Comparison of ENCODE assay signal across 16 cellular contexts in genomic region chr1:92808353-92808752, GRCh38. TPM values are rescaled to one million over a fixed set of nuclear protein-coding genes. Genes with fewer than 3 reads are reported as not detected.
A peak's percentile ranks its signal among the peaks of the same experiment; 100 is the strongest.
DNase-seq lines count a peak whose midpoint lies in the region; ATAC-seq and TF ChIP-seq lines count a peak whose summit lies in the region.
"Had no signal": no experiment of that assay in that cellular context is flagged by ENCODE, and none has a peak within 500 bp of the region (broad histone marks: within the 10 kb centered on the region; RNA-seq: fewer than 3 reads in every experiment).

No MANE protein-coding gene starts in this region.

- H3K9me3 ChIP-seq in mammary epithelial cell (replicated peaks; ENCODE audit: insufficient read depth, low read length): no peaks in the 10 kb centered on the region
- H3K9me3 ChIP-seq in RWPE2 (ENCODE audit: severe bottlenecking): no peaks in the 10 kb centered on the region
- H3K9me3 ChIP-seq in skeletal muscle satellite cell (replicated peaks; ENCODE audit: low read length): no peaks in the 10 kb centered on the region

- peaks cover 18% of the 10 kb centered on the region for H3K4me1 Mint-ChIP-seq in MCF 10A (ENCODE audit: insufficient read depth, unreplicated experiment)

- H3K36me3 ChIP-seq in mammary epithelial cell (ENCODE audit: insufficient read depth, low read length): no peaks in the 10 kb centered on the region
- H3K36me3 ChIP-seq in RWPE2 (ENCODE audit: low read depth): no peaks in the 10 kb centered on the region
- H3K36me3 ChIP-seq in skeletal muscle satellite cell (ENCODE audit: insufficient read depth, low read length): no peaks in the 10 kb centered on the region

- no peak overlapping the region for H3K27ac Mint-ChIP-seq in MCF 10A (ENCODE audit: low read depth, unreplicated experiment)
- H3K27ac Mint-ChIP-seq: CD4-positive, alpha-beta T cell had no signal

- H3K27ac ChIP-seq in mammary epithelial cell (ENCODE audit: insufficient read depth, low read depth, low read length): peak overlapping the region; percentile 31
- H3K27ac ChIP-seq in RWPE2 (ENCODE audit: poor library complexity, severe bottlenecking): peak overlapping the region; percentile 87

- H3K4me2 ChIP-seq in mammary epithelial cell (ENCODE audit: insufficient read depth, low read depth, low read length) (peak overlapping the region; percentile 28), skeletal muscle satellite cell (ENCODE audit: low read length) (peak overlapping the region; percentile 16)

- no peaks in the 10 kb centered on the region for H3K27me3 ChIP-seq in mammary epithelial cell (ENCODE audit: insufficient read depth, low read length)
- H3K27me3 ChIP-seq in RWPE2 (ENCODE audit: insufficient read depth, poor library complexity, severe bottlenecking): no peaks in the 10 kb centered on the region
- no peaks in the 10 kb centered on the region for H3K27me3 ChIP-seq in skeletal muscle satellite cell (ENCODE audit: control insufficient read depth, insufficient read depth, low read length)

- no peaks in the 10 kb centered on the region for H4K20me1 ChIP-seq in mammary epithelial cell (ENCODE audit: insufficient read depth, low read length)

- no peaks in the 10 kb centered on the region for H3K36me3 Mint-ChIP-seq in MCF 10A (ENCODE audit: insufficient read depth, unreplicated experiment)

- BruUV-seq in mammary epithelial cell (replicated peaks; lab: Mats Ljungman, UMichigan): no TSS peak
- BruUV-seq in MCF 10A (replicated peaks; lab: Mats Ljungman, UMichigan): no TSS peak

- H3K4me1 ChIP-seq in mammary epithelial cell (ENCODE audit: insufficient read depth, low read length) (peaks cover 29% of the 10 kb centered on the region), RWPE2 (ENCODE audit: insufficient read depth, poor library complexity, severe bottlenecking) (peaks cover 21% of the 10 kb centered on the region), skeletal muscle satellite cell (ENCODE audit: control insufficient read depth, insufficient read depth, low read length) (peaks cover 20% of the 10 kb centered on the region)

- no peak overlapping the region for H2AFZ ChIP-seq in mammary epithelial cell (ENCODE audit: low read depth, low read length)

- dilution Hi-C loops in mammary epithelial cell (cut with HindIII; ENCODE audit: low sequenced_read_pairs): no loop called here

- CTCF ChIA-PET in mammary epithelial cell (lab: Charles Lee; ENCODE audit: low non-redundant PET): interaction anchor here (0.7 kb wide), 1 partner anchor 23 kb away, joined by 8 read pairs; no protein-coding TSS in a partner anchor
- CTCF ChIA-PET in MCF 10A (lab: Yijun Ruan, JAX): interaction anchor here (0.5 to 0.6 kb wide), 2 partner anchors 13 to 23 kb away, joined by 3 to 4 read pairs; partner anchors contain the start of gene RPL5

- intact Hi-C loops in mammary epithelial cell (cut with micrococcal nuclease): no loop called here
- intact Hi-C loops in MCF 10A (cut with micrococcal nuclease): no loop called here

- H3K4me3 ChIP-seq in mammary epithelial cell (replicated peaks in 1 of 3; ENCODE audit: insufficient read depth in 1 of 3, low read depth in 2 of 3, low read length in 3 of 3) (no peak overlapping the region), RWPE2 (ENCODE audit: severe bottlenecking) (no peak overlapping the region), fibroblast of mammary gland (ENCODE audit: control insufficient read depth, low read depth, low read length) (no peak overlapping the region), skeletal muscle satellite cell (ENCODE audit: low read length) (no peak overlapping the region)

- H3K9ac ChIP-seq in mammary epithelial cell (ENCODE audit: insufficient read depth, low read length) (no peak overlapping the region), skeletal muscle satellite cell (ENCODE audit: low read depth, low read length) (no peak overlapping the region)

- no peaks in the 10 kb centered on the region for H3K9me3 Mint-ChIP-seq in MCF 10A (ENCODE audit: unreplicated experiment)
- H3K9me3 Mint-ChIP-seq: CD4-positive, alpha-beta T cell; HFFc6 had no signal

- DNase-seq in mammary epithelial cell (peak; percentile 58), MCF 10A (ENCODE audit: unreplicated experiment) (no peak), RWPE2 (ENCODE audit: low spot score) (no peak), fibroblast of mammary gland (ENCODE audit: low read depth) (peak; percentile 19), NAMALWA (ENCODE audit: low spot score) (no peak), AML-193 (lab: John Stamatoyannopoulos, UW) (no peak)
- DNase-seq: Caco-2; CD4-positive, alpha-beta T cell; EL; HFFc6; NCI-H1105; NCI-H1694 treated with DMSO at 0.1 percent for 48 hours; NCI-H748 treated with DMSO at 0.1 percent for 48 hours; OCI-M1 had no signal

- no peaks in the 10 kb centered on the region for H3K27me3 Mint-ChIP-seq in MCF 10A (ENCODE audit: insufficient read depth, unreplicated experiment)

- no peak overlapping the region for H3K4me3 Mint-ChIP-seq in MCF 10A (ENCODE audit: unreplicated experiment)
- H3K4me3 Mint-ChIP-seq: CD4-positive, alpha-beta T cell; HFFc6 had no signal

- TF ChIP-seq CTCF in mammary epithelial cell (conservative IDR thresholded peaks at IDR 0.05 in 1 of 2, IDR thresholded peaks at IDR 0.05 in 1 of 2; ENCODE audit: extremely low read depth in 1 of 2, insufficient read depth in 1 of 2, low read depth in 1 of 2, low read length in 2 of 2) (no peak), MCF 10A (IDR thresholded peaks at IDR 0.05; ENCODE audit: unreplicated experiment) (no peak), RWPE2 (IDR thresholded peaks at IDR 0.05; ENCODE audit: poor library complexity, severe bottlenecking) (no peak), fibroblast of mammary gland (conservative IDR thresholded peaks at IDR 0.05; ENCODE audit: control insufficient read depth, insufficient read depth, low read depth, low read length) (no peak)

- no peaks in the 10 kb centered on the region for H3K79me2 ChIP-seq in mammary epithelial cell (ENCODE audit: insufficient read depth, low read length)

- ATAC-seq in RWPE2 (ENCODE audit: low read depth) (peak; percentile 70), GM21390 (IDR thresholded peaks at IDR 0.05; ENCODE audit: unreplicated experiment) (no peak)

- POLR2A ChIA-PET in MCF 10A (lab: Yijun Ruan, JAX): interaction anchor here (0.6 to 2.0 kb wide), 4 partner anchors 12 to 94 kb away, joined by 3 to 7 read pairs (median 3); partner anchors contain the start of gene EVI5

- in situ Hi-C loops in mammary epithelial cell (cut with MboI; ENCODE audit: low sequenced_read_pairs in 2 of 2): loop anchor here in 1 of 2 donors (10.0 kb wide), 1 partner anchor 54 kb away; no protein-coding TSS in a partner anchor

RNA-seq across cellular contexts. Expression of gene EVI5, which starts 23.4 kb away (rescaled TPM):
- 10 to 100 TPM; 30.3 to 43.3 TPM for total RNA-seq in mammary epithelial cell
- 14.2 TPM for polyA plus RNA-seq in mammary epithelial cell
- polyA minus RNA-seq in mammary epithelial cell: 21.6 TPM
- total RNA-seq in MCF 10A (2022): 23.2 and 25.0 TPM in 2 replicates
- 15.5 and 17.7 TPM in 2 replicates for total RNA-seq in skeletal muscle satellite cell (2012; rRNA removed)

RNA-seq across cellular contexts. Expression of gene RPL5, which starts 23.5 kb away (rescaled TPM):
- total RNA-seq in mammary epithelial cell (1,000 to 10,000 TPM; 1,045 to 1,097 TPM), MCF 10A (2022) (1,285 and 1,607 TPM in 2 replicates)
- polyA plus RNA-seq in mammary epithelial cell: 1,681 TPM
- polyA minus RNA-seq in mammary epithelial cell: 816 TPM
- 1,301 and 1,416 TPM in 2 replicates for total RNA-seq in skeletal muscle satellite cell (2012; rRNA removed)

Comparison
In these comparisons a context has a peak if more than half of its experiments do, and no peak if none do; other contexts are left out.
1. DNase-seq: peak in mammary epithelial cell (single experiment) and fibroblast of mammary gland (single experiment); none in MCF 10A (single experiment), RWPE2 (single experiment), NAMALWA (single experiment) and AML-193 (0 of 2).